ENCODE assay signal across 33 cellular contexts in genomic region chr18:58028109-58028784, GRCh38.
"Had no signal": no experiment of that assay in that cellular context is flagged by ENCODE, and none has a peak within 500 bp of the region (broad histone marks: within the 10 kb centered on the region; RNA-seq: fewer than 3 reads in every experiment).

No MANE protein-coding gene starts in this region.

- H3K27ac ChIP-seq: adrenal gland, body of pancreas, brain microvascular endothelial cell, breast epithelium, VCaP had no signal

- H3K9me3 Mint-ChIP-seq: activated B cell treated with CpG ODN at 0.5 μM for 24 hours; activated CD4-positive, alpha-beta memory T cell treated with anti-CD3 and anti-CD28 coated beads for 36 hours; activated CD4-positive, alpha-beta T cell treated with anti-CD3 and anti-CD28 coated beads, Interleukin-2, amount 10 ng/mL, durations not matched to agents 24 days and 14 days; activated CD8-positive, alpha-beta T cell treated with anti-CD3 and anti-CD28 coated beads for 36 hours; activated naive CD4-positive, alpha-beta T cell treated with anti-CD3 and anti-CD28 coated beads, Interleukin-2, amount 10 ng/mL, durations not matched to agents 7 days and 5 days; activated naive CD4-positive, alpha-beta T cell treated with anti-CD3 and anti-CD28 coated beads, Interleukin-2, amount 50 U/mL, for 24 hours; activated naive CD8-positive, alpha-beta T cell treated with anti-CD3 and anti-CD28 coated beads for 36 hours; activated T-cell treated with anti-CD3 and anti-CD28 coated beads, Interleukin-2, amount 50 U/mL, for 24 hours; activated T-helper 2 cell treated with anti-CD3 and anti-CD28 coated beads, Interferon-gamma antibody, Interleukin-2, Interleukin-4, amounts not matched to agents 10 μg/mL and 5 μg/mL and 100 μg/mL, durations not matched to agents 14 hours and 24 hours and 36 hours; T-helper 1 cell treated with Interleukin-12 subunit alpha and Interleukin-12 subunit beta and Interleukin-4 antibody, amounts not matched to agents 30 μg/mL and 1 μg/mL, for 36 hours; T-helper 2 cell treated with Interferon-gamma antibody and Interleukin-4, amounts not matched to agents 5 μg/mL and 100 μg/mL, for 36 hours had no signal

- H3K36me3 ChIP-seq: adrenal gland, brain microvascular endothelial cell, breast epithelium had no signal

- FAIRE-seq: astrocyte, TTC549 had no signal

- H3K36me3 Mint-ChIP-seq: activated CD4-positive, alpha-beta memory T cell treated with anti-CD3 and anti-CD28 coated beads for 36 hours; activated naive CD4-positive, alpha-beta T cell treated with anti-CD3 and anti-CD28 coated beads, Interleukin-2, amount 10 ng/mL, durations not matched to agents 7 days and 5 days; activated naive CD4-positive, alpha-beta T cell treated with anti-CD3 and anti-CD28 coated beads, Interleukin-2, amount 50 U/mL, for 24 hours; activated naive CD8-positive, alpha-beta T cell treated with anti-CD3 and anti-CD28 coated beads for 36 hours had no signal

- H3K27me3 ChIP-seq: adrenal gland, body of pancreas, brain microvascular endothelial cell had no signal

- H3K4me1 ChIP-seq: adrenal gland, breast epithelium had no signal

- H3K4me3 ChIP-seq: adrenal gland, body of pancreas, breast epithelium had no signal

- H3K9me3 ChIP-seq: adrenal gland, body of pancreas, breast epithelium had no signal

- H3K27ac Mint-ChIP-seq: activated B cell treated with CpG ODN at 0.5 μM for 24 hours; activated CD4-positive, alpha-beta memory T cell treated with anti-CD3 and anti-CD28 coated beads for 36 hours; activated CD4-positive, alpha-beta T cell treated with anti-CD3 and anti-CD28 coated beads, Interleukin-2, amount 10 ng/mL, durations not matched to agents 24 days and 14 days; activated CD8-positive, alpha-beta T cell treated with anti-CD3 and anti-CD28 coated beads for 36 hours; activated naive CD4-positive, alpha-beta T cell treated with anti-CD3 and anti-CD28 coated beads, Interleukin-2, amount 10 ng/mL, durations not matched to agents 7 days and 5 days; activated naive CD4-positive, alpha-beta T cell treated with anti-CD3 and anti-CD28 coated beads, Interleukin-2, amount 50 U/mL, for 24 hours; activated naive CD8-positive, alpha-beta T cell treated with anti-CD3 and anti-CD28 coated beads for 36 hours; activated T-cell treated with anti-CD3 and anti-CD28 coated beads, Interleukin-2, amount 50 U/mL, for 24 hours; activated T-helper 2 cell treated with anti-CD3 and anti-CD28 coated beads, Interferon-gamma antibody, Interleukin-2, Interleukin-4, amounts not matched to agents 10 μg/mL and 5 μg/mL and 100 μg/mL, durations not matched to agents 14 hours and 24 hours and 36 hours; T-helper 1 cell treated with Interleukin-12 subunit alpha and Interleukin-12 subunit beta and Interleukin-4 antibody, amounts not matched to agents 30 μg/mL and 1 μg/mL, for 36 hours; T-helper 2 cell treated with Interferon-gamma antibody and Interleukin-4, amounts not matched to agents 5 μg/mL and 100 μg/mL, for 36 hours had no signal

- DNase-seq: activated B cell treated with CpG ODN at 0.5 μM for 24 hours; activated CD4-positive, alpha-beta memory T cell treated with anti-CD3 and anti-CD28 coated beads for 36 hours; activated CD4-positive, alpha-beta T cell treated with anti-CD3 and anti-CD28 coated beads for 4 hours; activated CD4-positive, alpha-beta T cell treated with anti-CD3 and anti-CD28 coated beads, Interleukin-2, amount 10 ng/mL, durations not matched to agents 24 days and 14 days; activated CD4-positive, alpha-beta T cell treated with anti-CD3 and anti-CD28 coated beads, Interleukin-2, amount 50 U/mL, for 1 hour; activated CD4-positive, alpha-beta T cell treated with anti-CD3 and anti-CD28 coated beads, Interleukin-2, amount 50 U/mL, for 4 hours; activated CD4-positive, CD25-positive, alpha-beta regulatory T cell treated with anti-CD3 and anti-CD28 coated beads, Interleukin-2, amount 50 U/mL, for 72 hours; activated CD8-positive, alpha-beta memory T cell treated with anti-CD3 and anti-CD28 coated beads, Interleukin-2, amount 50 U/mL, for 4 hours; activated CD8-positive, alpha-beta T cell treated with anti-CD3 and anti-CD28 coated beads for 36 hours; activated effector memory CD4-positive, alpha-beta T cell treated with Interleukin-2 at 50 U/mL for 16 hours; activated gamma-delta T cell; activated naive CD4-positive, alpha-beta T cell treated with anti-CD3 and anti-CD28 coated beads, Interleukin-2, amount 10 ng/mL, durations not matched to agents 7 days and 5 days; activated naive CD4-positive, alpha-beta T cell treated with Interleukin-2 at 50 U/mL for 16 hours; activated naive CD8-positive, alpha-beta T cell treated with anti-CD3 and anti-CD28 coated beads for 36 hours; activated T-cell treated with anti-CD3 and anti-CD28 coated beads, Interleukin-2, amount 50 U/mL, for 24 hours; activated T-cell treated with anti-CD3 and anti-CD28 coated beads, Interleukin-2, amount 50 U/mL, for 48 hours; adrenal gland; amniotic stem cell; aorta; body of pancreas; brain microvascular endothelial cell; central memory CD4-positive, alpha-beta T cell; T-helper 1 cell; T-helper 2 cell; T-helper 9 cell had no signal

- ATAC-seq: activated CD8-positive, alpha-beta T cell treated with anti-CD3 and anti-CD28 coated beads for 36 hours had no signal
